1 cellular context compared by ENCODE assay signal in genomic region chr19:18160792-18161690, GRCh38.
A peak's percentile ranks its signal among the peaks of the same experiment; 100 is the strongest.
TF ChIP-seq lines count a peak whose summit lies in the region.

No MANE protein-coding gene starts in this region.

TF ChIP-seq in K562, 482 proteins besides CTCF, POLR2A, EP300 and RAD21 (continued from another document and continues in another):
- TF ChIP-seq ARID1B (IDR thresholded peaks at IDR 0.05) (peak; percentile 27; the same call in 1 of the 2 replicates), MGA (IDR thresholded peaks at IDR 0.05) (0 out of 2 replicates have a peak, but pooled peaks have one; percentile 33), MAX (CRISPR knock-in tag; IDR thresholded peaks at IDR 0.05) (peak; percentile 63; the same call in 1 of the 2 replicates), FOXM1 (IDR thresholded peaks at IDR 0.05; ENCODE audit: low read depth) (no peak), FOXM1 (CRISPR knock-in tag; IDR thresholded peaks at IDR 0.05; ENCODE audit: low read depth) (0 out of 2 replicates have a peak, but pooled peaks have one; percentile 49), ATF1 (CRISPR knock-in tag; IDR thresholded peaks at IDR 0.05) (no peak), ATF1 (tag; IDR thresholded peaks at IDR 0.05) (0 out of 2 replicates have a peak, but pooled peaks have one; percentile 28), ZBTB12 (CRISPR knock-in tag; IDR thresholded peaks at IDR 0.05) (no peak), TEAD1 (CRISPR knock-in tag; IDR thresholded peaks at IDR 0.05) (peak in 1 of 2 experiments; percentile 32; a peak in 1 of 4 replicates), L3MBTL2 (IDR thresholded peaks at IDR 0.05) (peak; percentile 56; the same call in 1 of the 2 replicates), ATF4 (CRISPR knock-in tag; IDR thresholded peaks at IDR 0.05) (no peak), ZSCAN32 (CRISPR knock-in tag; IDR thresholded peaks at IDR 0.05) (no peak), KAT2B (IDR thresholded peaks at IDR 0.05; ENCODE audit: low read depth, low read length) (no peak), ZBTB17 (CRISPR knock-in tag; IDR thresholded peaks at IDR 0.05) (0 out of 2 replicates have a peak, but pooled peaks have one; percentile 48), MNT (conservative IDR thresholded peaks at IDR 0.05) (0 out of 4 replicates have a peak, but pooled peaks of 1 of the 2 experiments have one; percentile 4), MYBL2 (IDR thresholded peaks at IDR 0.05; ENCODE audit: low read depth) (no peak), MYBL2 (CRISPR knock-in tag; IDR thresholded peaks at IDR 0.05; ENCODE audit: borderline replicate concordance) (no peak), RBFOX2 (IDR thresholded peaks at IDR 0.05; ENCODE audit: low read depth, low read length) (peak; percentile 70), YY1 (IDR thresholded peaks at IDR 0.05; ENCODE audit: borderline replicate concordance in 1 of 3, control insufficient read depth in 1 of 3, extremely low read depth in 1 of 3, insufficient read depth in 3 of 3, insufficient read length in 1 of 3, insufficient replicate concordance in 2 of 3, low read depth in 1 of 3, low read length in 2 of 3) (peak; percentile 7 to 81 (median 81)), SUPT5H (IDR thresholded peaks at IDR 0.05) (0 out of 2 replicates have a peak, but pooled peaks have one; percentile 53), HEY1 (CRISPR knock-in tag; IDR thresholded peaks at IDR 0.05; ENCODE audit: borderline replicate concordance) (no peak), FIP1L1 (IDR thresholded peaks at IDR 0.05; ENCODE audit: low read depth, low read length, poor library complexity, severe bottlenecking) (peak; percentile 44), TAF15 (IDR thresholded peaks at IDR 0.05; ENCODE audit: low read depth, low read length) (no peak), TGIF2 (CRISPR knock-in tag; IDR thresholded peaks at IDR 0.05) (no peak), USF1 (CRISPR knock-in tag; IDR thresholded peaks at IDR 0.05) (peak; percentile 39; the same call in 1 of the 2 replicates), BCL6 (CRISPR knock-in tag; IDR thresholded peaks at IDR 0.05) (no peak), NFIC (IDR thresholded peaks at IDR 0.05) (peak; percentile 31; the same call in 1 of the 2 replicates), ZFX (CRISPR knock-in tag; IDR thresholded peaks at IDR 0.05) (peak; percentile 84), ZNF324 (CRISPR knock-in tag; IDR thresholded peaks at IDR 0.05) (no peak), ZNF717 (CRISPR knock-in tag; IDR thresholded peaks at IDR 0.05) (0 out of 2 replicates have a peak, but pooled peaks have one; percentile 23), SMARCB1 (IDR thresholded peaks at IDR 0.05; ENCODE audit: insufficient read length, low read depth) (no peak), ZFP1 (CRISPR knock-in tag; IDR thresholded peaks at IDR 0.05) (no peak), RB1 (IDR thresholded peaks at IDR 0.05; ENCODE audit: low read depth) (peak; percentile 99), MAZ (CRISPR knock-in tag; conservative IDR thresholded peaks at IDR 0.05 in 1 of 2, IDR thresholded peaks at IDR 0.05 in 1 of 2) (peak in 1 of 2 experiments; percentile 39; a peak in 3 of 4 replicates), PYGO2 (tag; IDR thresholded peaks at IDR 0.05) (no peak), NCOA1 (IDR thresholded peaks at IDR 0.05; ENCODE audit: low read depth) (no peak)
- TF ChIP-seq, protein P1, sequence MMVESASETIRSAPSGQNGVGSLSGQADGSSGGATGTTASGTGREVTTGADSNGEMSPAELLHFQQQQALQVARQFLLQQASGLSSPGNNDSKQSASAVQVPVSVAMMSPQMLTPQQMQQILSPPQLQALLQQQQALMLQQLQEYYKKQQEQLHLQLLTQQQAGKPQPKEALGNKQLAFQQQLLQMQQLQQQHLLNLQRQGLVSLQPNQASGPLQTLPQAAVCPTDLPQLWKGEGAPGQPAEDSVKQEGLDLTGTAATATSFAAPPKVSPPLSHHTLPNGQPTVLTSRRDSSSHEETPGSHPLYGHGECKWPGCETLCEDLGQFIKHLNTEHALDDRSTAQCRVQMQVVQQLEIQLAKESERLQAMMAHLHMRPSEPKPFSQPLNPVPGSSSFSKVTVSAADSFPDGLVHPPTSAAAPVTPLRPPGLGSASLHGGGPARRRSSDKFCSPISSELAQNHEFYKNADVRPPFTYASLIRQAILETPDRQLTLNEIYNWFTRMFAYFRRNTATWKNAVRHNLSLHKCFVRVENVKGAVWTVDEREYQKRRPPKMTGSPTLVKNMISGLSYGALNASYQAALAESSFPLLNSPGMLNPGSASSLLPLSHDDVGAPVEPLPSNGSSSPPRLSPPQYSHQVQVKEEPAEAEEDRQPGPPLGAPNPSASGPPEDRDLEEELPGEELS (CRISPR knock-in tag; IDR thresholded peaks at IDR 0.05; ENCODE audit: borderline replicate concordance) = no peak
- TF ChIP-seq, protein P2, sequence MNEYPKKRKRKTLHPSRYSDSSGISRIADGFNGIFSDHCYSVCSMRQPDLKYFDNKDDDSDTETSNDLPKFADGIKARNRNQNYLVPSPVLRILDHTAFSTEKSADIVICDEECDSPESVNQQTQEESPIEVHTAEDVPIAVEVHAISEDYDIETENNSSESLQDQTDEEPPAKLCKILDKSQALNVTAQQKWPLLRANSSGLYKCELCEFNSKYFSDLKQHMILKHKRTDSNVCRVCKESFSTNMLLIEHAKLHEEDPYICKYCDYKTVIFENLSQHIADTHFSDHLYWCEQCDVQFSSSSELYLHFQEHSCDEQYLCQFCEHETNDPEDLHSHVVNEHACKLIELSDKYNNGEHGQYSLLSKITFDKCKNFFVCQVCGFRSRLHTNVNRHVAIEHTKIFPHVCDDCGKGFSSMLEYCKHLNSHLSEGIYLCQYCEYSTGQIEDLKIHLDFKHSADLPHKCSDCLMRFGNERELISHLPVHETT (CRISPR knock-in tag; conservative IDR thresholded peaks at IDR 0.05 in 1 of 2, IDR thresholded peaks at IDR 0.05 in 1 of 2) = 0 out of 4 replicates have a peak, but pooled peaks of 1 of the 2 experiments have one; percentile 55
